19 cellular contexts compared by ENCODE assay signal in genomic region chr4:38377195-38377594, GRCh38.
DNase-seq lines count a peak whose midpoint lies in the region; ATAC-seq lines count a peak whose summit lies in the region.
"Had no signal": no experiment of that assay in that cellular context is flagged by ENCODE, and none has a peak within 500 bp of the region (broad histone marks: within the 10 kb centered on the region; RNA-seq: fewer than 3 reads in every experiment).

No MANE protein-coding gene starts in this region.

- DNase-seq in HT1080 (ENCODE audit: low read depth) (peak; percentile 18), fibroblast of peridontal ligament (ENCODE audit: extremely low read depth) (peak; percentile 41), renal cortical epithelial cell (ENCODE audit: low read depth) (peak; percentile 82), left lobe of liver (ENCODE audit: low spot score) (no peak), epidermal melanocyte (ENCODE audit: insufficient read length, low spot score) (no peak)
- no peak for DNase-seq in central memory CD4-positive, alpha-beta T cell
- DNase-seq: ACHN; AML-193; Calu3; CD8-positive, alpha-beta T cell; DMS79 treated with DMSO at 0.1 percent for 48 hours; EL; GOT3; H7; IMR-90 had no signal

- no peak for ATAC-seq in left lobe of liver
- no peak for ATAC-seq in HG03342 (IDR thresholded peaks at IDR 0.05; ENCODE audit: unreplicated experiment)
- ATAC-seq: CD8-positive, alpha-beta T cell; GM12878; HCT116; K562 had no signal

Comparison
In these comparisons a context has a peak if more than half of its experiments do, and no peak if none do; other contexts are left out.
1. DNase-seq: peak in HT1080 (single experiment), fibroblast of peridontal ligament (single experiment) and renal cortical epithelial cell (single experiment); none in left lobe of liver (single experiment), central memory CD4-positive, alpha-beta T cell (single experiment) and epidermal melanocyte (single experiment).